ENCODE assay signal across 11 cellular contexts in the genomic region with DNA sequence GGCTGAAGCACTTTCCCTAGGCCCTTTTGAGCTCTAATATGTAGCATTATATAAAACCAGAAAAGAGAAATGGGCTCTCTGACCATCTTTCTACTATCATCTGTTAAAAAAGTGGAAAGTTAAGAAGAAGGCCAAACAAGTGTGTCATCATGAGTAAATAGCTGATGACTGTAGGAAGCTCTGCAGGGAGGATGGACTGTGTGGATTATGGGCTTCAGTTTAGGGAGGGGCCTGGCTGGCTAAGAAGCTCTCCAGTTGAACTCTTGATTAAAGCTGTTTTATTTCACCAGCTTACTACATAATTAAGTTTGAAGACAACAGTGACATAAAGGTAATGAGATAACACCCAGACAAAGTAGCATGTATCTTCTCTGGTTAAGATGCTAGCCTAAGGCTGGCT. TPM values are rescaled to one million over a fixed set of nuclear protein-coding genes. Genes with fewer than 3 reads are reported as not detected.
DNase-seq lines count a peak whose midpoint lies in the region; ATAC-seq, FAIRE-seq and TF ChIP-seq lines count a peak whose summit lies in the region.
"Had no signal": no experiment of that assay in that cellular context is flagged by ENCODE, and none has a peak within 500 bp of the region (broad histone marks: within the 10 kb centered on the region; RNA-seq: fewer than 3 reads in every experiment).

No MANE protein-coding gene starts in this region.

- H3K4me3 ChIP-seq in thyroid gland (replicated peaks in 1 of 3), result no peak overlapping the region

- peaks cover 27 to 55% of the 10 kb centered on the region in 2 donors for H3K4me1 ChIP-seq in thyroid gland

- H3K9me3 Mint-ChIP-seq in activated naive CD4-positive, alpha-beta T cell treated with anti-CD3 and anti-CD28 coated beads, Interleukin-2, amount 50 U/mL, for 24 hours, result no peaks in the 10 kb centered on the region
- no peaks in the 10 kb centered on the region for H3K9me3 Mint-ChIP-seq in T-cell

- no peak for DNase-seq in activated naive CD4-positive, alpha-beta T cell (lab: John Stamatoyannopoulos, UW)
- no peak for DNase-seq in T-cell
- peak; percentile 20 for DNase-seq in fibroblast of the conjunctiva (ENCODE audit: low read depth)
- no peak for DNase-seq in thyroid gland
- no peak for DNase-seq in GM12892 (ENCODE audit: insufficient read length)
- no peak for DNase-seq in activated CD4-positive, CD25-positive, alpha-beta regulatory T cell (lab: John Stamatoyannopoulos, UW)
- DNase-seq: NCI-H2029 treated with DMSO at 0.1 percent for 48 hours; stimulated activated naive CD4-positive, alpha-beta T cell had no signal

- H3K27ac Mint-ChIP-seq in activated naive CD4-positive, alpha-beta T cell treated with anti-CD3 and anti-CD28 coated beads, Interleukin-2, amount 50 U/mL, for 24 hours, result peak overlapping the region; percentile 70
- peak overlapping the region; percentile 62 for H3K27ac Mint-ChIP-seq in T-cell

- no peaks in the 10 kb centered on the region for H3K27me3 Mint-ChIP-seq in activated naive CD4-positive, alpha-beta T cell treated with anti-CD3 and anti-CD28 coated beads, Interleukin-2, amount 50 U/mL, for 24 hours
- no peaks in the 10 kb centered on the region for H3K27me3 Mint-ChIP-seq in T-cell

- CTCF ChIA-PET in T-cell (lab: Charles Lee), result no interaction called here

- H3K27me3 ChIP-seq in thyroid gland, result no peaks in the 10 kb centered on the region

- H3K36me3 Mint-ChIP-seq in activated naive CD4-positive, alpha-beta T cell treated with anti-CD3 and anti-CD28 coated beads, Interleukin-2, amount 50 U/mL, for 24 hours, result peaks cover 27% of the 10 kb centered on the region
- peaks cover 66% of the 10 kb centered on the region for H3K36me3 Mint-ChIP-seq in T-cell

- H3K36me3 ChIP-seq in thyroid gland, result peaks cover 11 to 19% of the 10 kb centered on the region in 2 donors

- no peak for TF ChIP-seq POLR2A in thyroid gland (IDR thresholded peaks at IDR 0.05)
- TF ChIP-seq POLR2A in GM12892 (IDR thresholded peaks at IDR 0.05; ENCODE audit: low read depth, low read length), result no peak

- H3K27ac ChIP-seq in thyroid gland, result peak overlapping the region in 2 of 3 donors; percentile 19 to 73

- intact Hi-C loops in thyroid gland (cut with DNase I), result loop anchor here (10.0 kb wide), 1 partner anchor 175 kb away; no protein-coding TSS in a partner anchor

- POLR2A ChIA-PET in T-cell (lab: Charles Lee), result interaction anchor here in 1 of 2 donors (0.6 kb wide), 1 partner anchor 898 kb away, joined by 3 read pairs; no protein-coding TSS in a partner anchor

- FAIRE-seq in GM12892 (lab: Jason Lieb, UNC), result no peak
- FAIRE-seq: H1 had no signal

- no peak for TF ChIP-seq CTCF in thyroid gland (IDR thresholded peaks at IDR 0.05)

- no peaks in the 10 kb centered on the region for H3K9me3 ChIP-seq in thyroid gland

- ATAC-seq in T-cell (replicated peaks in 1 of 4), result no peak
- no peak for ATAC-seq in HG03521 (IDR thresholded peaks at IDR 0.05; ENCODE audit: unreplicated experiment)

- no peak overlapping the region for H3K4me3 Mint-ChIP-seq in activated naive CD4-positive, alpha-beta T cell treated with anti-CD3 and anti-CD28 coated beads, Interleukin-2, amount 50 U/mL, for 24 hours
- H3K4me3 Mint-ChIP-seq in T-cell, result no peak overlapping the region

- peaks cover 30% of the 10 kb centered on the region for H3K4me1 Mint-ChIP-seq in activated naive CD4-positive, alpha-beta T cell treated with anti-CD3 and anti-CD28 coated beads, Interleukin-2, amount 50 U/mL, for 24 hours
- peaks cover 27 to 28% (median 28%) of the 10 kb centered on the region in 3 donors for H3K4me1 Mint-ChIP-seq in T-cell

RNA-seq across cellular contexts. Expression of gene INTS14, which starts 30.6 kb away (rescaled TPM):
- 10 to 100 TPM; 26.6 to 36.4 (median 34.4) TPM for total RNA-seq in T-cell
- 10 to 100 TPM; 52.4 to 99.4 (median 62.9) TPM for total RNA-seq in thyroid gland
- 32.0 TPM for polyA plus RNA-seq in GM12892 (2012; ENCODE audit: missing spikeins)

RNA-seq across cellular contexts. Expression of gene SLC24A1, which starts 41.5 kb away (rescaled TPM):
- total RNA-seq in T-cell, result 1 to 10 TPM; 4.1 to 6.5 (median 5.0) TPM
- total RNA-seq in thyroid gland, result 10 to 100 TPM; 10.6 to 23.5 (median 13.0) TPM
- polyA plus RNA-seq in GM12892 (2012; ENCODE audit: missing spikeins), result 9.6 TPM

RNA-seq across cellular contexts. Expression of gene HACD3, which starts 50.0 kb away (rescaled TPM):
- total RNA-seq in T-cell, result 10 to 100 TPM; 16.3 to 24.1 (median 20.9) TPM
- total RNA-seq in thyroid gland, result 100 to 1,000 TPM; 103 to 172 (median 128) TPM
- 32.2 TPM for polyA plus RNA-seq in GM12892 (2012; ENCODE audit: missing spikeins)

Comparison
In these comparisons a context has a peak if more than half of its experiments do, and no peak if none do; other contexts are left out.
1. RNA of gene HACD3, which starts 50.0 kb away (total RNA-seq): 103 to 172 TPM in thyroid gland; 16.3 to 24.1 TPM in T-cell; every median in the first group is over 4 times any median in the second.